ENCODE assay signal across 1 cellular context in the genomic region with DNA sequence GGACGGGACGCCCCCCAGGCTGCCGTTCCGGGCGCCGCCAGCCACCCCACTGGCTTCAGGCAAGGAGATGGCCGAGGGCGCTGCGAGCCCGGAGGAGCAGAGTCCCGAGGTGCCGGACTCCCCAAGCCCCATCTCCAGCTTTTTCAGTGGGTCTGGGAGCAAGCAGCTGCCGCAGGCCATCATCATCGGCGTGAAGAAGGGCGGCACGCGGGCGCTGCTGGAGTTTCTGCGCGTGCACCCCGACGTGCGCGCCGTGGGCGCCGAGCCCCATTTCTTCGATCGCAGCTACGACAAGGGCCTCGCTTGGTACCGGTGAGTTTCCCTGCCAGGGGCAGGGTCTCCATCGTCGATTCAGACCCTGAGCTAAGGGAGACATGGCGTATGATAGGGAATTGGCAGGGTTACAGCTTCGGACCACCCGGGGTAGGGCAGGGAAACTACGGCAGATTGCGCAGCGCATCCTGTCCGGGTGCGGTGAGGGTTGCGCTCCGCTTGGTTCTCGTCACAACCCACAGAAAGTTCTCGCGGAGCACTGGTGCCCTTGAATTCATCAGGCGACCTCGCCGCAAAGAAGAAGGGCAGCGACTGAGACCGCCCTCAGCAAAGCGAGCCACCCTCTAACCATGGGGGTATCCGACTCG.
TF ChIP-seq lines count a peak whose summit lies in the region.

No MANE protein-coding gene starts in this region.

TF ChIP-seq in H1, 55 proteins besides CTCF, POLR2A, EP300 and RAD21 (continued from another document):
- TF ChIP-seq EZH2 (IDR thresholded peaks at IDR 0.05; ENCODE audit: low read depth, low read length, severe bottlenecking) (peak; percentile 13), SUZ12 (IDR thresholded peaks at IDR 0.05; ENCODE audit: low read length) (peak; percentile 37; the same call in 1 of the 2 replicates)
